In genomic region chr2:215619989-215620388, GRCh38 we compare ENCODE assay signal across 1 cellular context.
A peak's percentile ranks its signal among the peaks of the same experiment; 100 is the strongest.
TF ChIP-seq lines count a peak whose summit lies in the region.

No MANE protein-coding gene starts in this region.

TF ChIP-seq in K562, 482 proteins besides CTCF, POLR2A, EP300 and RAD21 (continued from another document and continues in another):
- TF ChIP-seq ZNF384 (IDR thresholded peaks at IDR 0.05; ENCODE audit: low read depth, low read length), result peak; percentile 82
- TF ChIP-seq RCOR1 (IDR thresholded peaks at IDR 0.05; ENCODE audit: borderline replicate concordance in 1 of 2, low read depth in 2 of 2, low read length in 2 of 2), result peak in 1 of 2 experiments; percentile 31; a peak in 1 of 4 replicates
- TF ChIP-seq ZNF778 (CRISPR knock-in tag; IDR thresholded peaks at IDR 0.05), result no peak
- TF ChIP-seq BACH1 (tag; IDR thresholded peaks at IDR 0.05), result peak; percentile 43; the same call in 1 of the 2 replicates
- TF ChIP-seq CXXC5 (CRISPR knock-in tag; IDR thresholded peaks at IDR 0.05), result peak; percentile 73
- no peak for TF ChIP-seq MYBL2 (IDR thresholded peaks at IDR 0.05; ENCODE audit: low read depth)
- no peak for TF ChIP-seq MYBL2 (CRISPR knock-in tag; IDR thresholded peaks at IDR 0.05; ENCODE audit: borderline replicate concordance)
- no peak for TF ChIP-seq CHD2 (IDR thresholded peaks at IDR 0.05; ENCODE audit: low read depth, low read length)
- TF ChIP-seq CTBP1 (IDR thresholded peaks at IDR 0.05; ENCODE audit: borderline replicate concordance), result peak; percentile 34; the same call in 1 of the 2 replicates
- no peak for TF ChIP-seq HOXB6 (CRISPR knock-in tag; IDR thresholded peaks at IDR 0.05; ENCODE audit: borderline replicate concordance)
- no peak for TF ChIP-seq CCNT2 (IDR thresholded peaks at IDR 0.05; ENCODE audit: borderline replicate concordance, extremely low read depth, insufficient read length, low read depth, low read length)
- TF ChIP-seq CREM (IDR thresholded peaks at IDR 0.05; ENCODE audit: low read depth), result peak; percentile 20; the same call in 1 of the 2 replicates
- TF ChIP-seq NFATC3 (IDR thresholded peaks at IDR 0.05), result no peak
- TF ChIP-seq ZNF3 (CRISPR knock-in tag; IDR thresholded peaks at IDR 0.05), result no peak
- TF ChIP-seq MED1 (CRISPR knock-in tag; IDR thresholded peaks at IDR 0.05; ENCODE audit: borderline replicate concordance), result no peak
- no peak for TF ChIP-seq ZNF444 (CRISPR knock-in tag; IDR thresholded peaks at IDR 0.05)
- TF ChIP-seq CBX3 (IDR thresholded peaks at IDR 0.05; ENCODE audit: borderline replicate concordance in 1 of 2, low read length in 2 of 2), result peak in 1 of 2 experiments; percentile 66; a peak in 1 of 3 replicates
- peak; percentile 27; the same call in 1 of the 2 replicates for TF ChIP-seq ZNF589 (CRISPR knock-in tag; IDR thresholded peaks at IDR 0.05; ENCODE audit: low read depth)
- TF ChIP-seq ZNF174 (CRISPR knock-in tag; IDR thresholded peaks at IDR 0.05), result no peak
- peak in 1 of 3 experiments; percentile 35 for TF ChIP-seq YY1 (IDR thresholded peaks at IDR 0.05; ENCODE audit: borderline replicate concordance in 1 of 3, control insufficient read depth in 1 of 3, extremely low read depth in 1 of 3, insufficient read depth in 3 of 3, insufficient read length in 1 of 3, insufficient replicate concordance in 2 of 3, low read depth in 1 of 3, low read length in 2 of 3)
- 0 out of 2 replicates have a peak, but pooled peaks have one; percentile 34 for TF ChIP-seq ZNF431 (CRISPR knock-in tag; IDR thresholded peaks at IDR 0.05)
- 0 out of 2 replicates have a peak, but pooled peaks have one; percentile 41 for TF ChIP-seq GATAD2A (IDR thresholded peaks at IDR 0.05)
- TF ChIP-seq TAF1 (IDR thresholded peaks at IDR 0.05; ENCODE audit: control insufficient read depth, extremely low read depth, insufficient read depth, low read length, severe bottlenecking), result peak; percentile 38
- no peak for TF ChIP-seq ZNF561 (CRISPR knock-in tag; conservative IDR thresholded peaks at IDR 0.05)
- no peak for TF ChIP-seq GTF3C2 (IDR thresholded peaks at IDR 0.05; ENCODE audit: borderline replicate concordance, extremely low read depth, insufficient read length)
- peak; percentile 47 for TF ChIP-seq DACH1 (IDR thresholded peaks at IDR 0.05; ENCODE audit: partially characterized antibody)
- TF ChIP-seq XRCC3 (IDR thresholded peaks at IDR 0.05), result no peak
- TF ChIP-seq DMBX1 (CRISPR knock-in tag; IDR thresholded peaks at IDR 0.05; ENCODE audit: borderline replicate concordance), result no peak
- no peak for TF ChIP-seq LEF1 (IDR thresholded peaks at IDR 0.05)
- no peak for TF ChIP-seq POLR3G (IDR thresholded peaks at IDR 0.05; ENCODE audit: extremely low read depth, insufficient read length, insufficient replicate concordance)
- TF ChIP-seq MECOM (CRISPR knock-in tag; IDR thresholded peaks at IDR 0.05), result no peak
- no peak for TF ChIP-seq CREB3L1 (IDR thresholded peaks at IDR 0.05; ENCODE audit: borderline replicate concordance, low read depth)
- no peak for TF ChIP-seq NFXL1 (CRISPR knock-in tag; IDR thresholded peaks at IDR 0.05)
- no peak for TF ChIP-seq SNIP1 (IDR thresholded peaks at IDR 0.05; ENCODE audit: low read depth)
- peak; percentile 30 to 58; a peak in 3 of 4 replicates for TF ChIP-seq TRIM24 (IDR thresholded peaks at IDR 0.05)
- no peak for TF ChIP-seq SIN3A (IDR thresholded peaks at IDR 0.05; ENCODE audit: borderline replicate concordance in 2 of 2, control insufficient read depth in 1 of 2, low read depth in 2 of 2, low read length in 2 of 2)
- TF ChIP-seq TFAP4 (CRISPR knock-in tag; IDR thresholded peaks at IDR 0.05; ENCODE audit: borderline replicate concordance), result peak; percentile 47; the same call in 1 of the 2 replicates
- TF ChIP-seq ATF1 (CRISPR knock-in tag; IDR thresholded peaks at IDR 0.05), result no peak
- TF ChIP-seq ATF1 (tag; IDR thresholded peaks at IDR 0.05), result peak; percentile 35; the same call in 1 of the 2 replicates
- TF ChIP-seq ARNT (IDR thresholded peaks at IDR 0.05), result no peak
- peak; percentile 34 to 48; a peak in 3 of 4 replicates for TF ChIP-seq NRF1 (conservative IDR thresholded peaks at IDR 0.05 in 1 of 2, IDR thresholded peaks at IDR 0.05 in 1 of 2)
- no peak for TF ChIP-seq SPI1 (IDR thresholded peaks at IDR 0.05; ENCODE audit: borderline replicate concordance, low read depth, low read length)
- TF ChIP-seq CAMTA2 (CRISPR knock-in tag; conservative IDR thresholded peaks at IDR 0.05), result no peak
- no peak for TF ChIP-seq HLTF (IDR thresholded peaks at IDR 0.05)
- no peak for TF ChIP-seq ZBTB11 (CRISPR knock-in tag; IDR thresholded peaks at IDR 0.05)
- no peak for TF ChIP-seq HCFC1 (IDR thresholded peaks at IDR 0.05; ENCODE audit: low read depth, low read length)
- no peak for TF ChIP-seq ZNF165 (CRISPR knock-in tag; IDR thresholded peaks at IDR 0.05; ENCODE audit: borderline replicate concordance)
- TF ChIP-seq SMAD4 (CRISPR knock-in tag; conservative IDR thresholded peaks at IDR 0.05), result no peak
- no peak for TF ChIP-seq ZNF57 (CRISPR knock-in tag; IDR thresholded peaks at IDR 0.05)
- no peak for TF ChIP-seq TBP (optimal IDR thresholded peaks at IDR 0.05; ENCODE audit: low read depth, low read length)
- no peak for TF ChIP-seq ZNF197 (CRISPR knock-in tag; IDR thresholded peaks at IDR 0.05; ENCODE audit: low read depth)
- TF ChIP-seq MLLT1 (IDR thresholded peaks at IDR 0.05), result no peak
- no peak for TF ChIP-seq HNRNPL (IDR thresholded peaks at IDR 0.05; ENCODE audit: low read depth, low read length)
- TF ChIP-seq CEBPB (tag; IDR thresholded peaks at IDR 0.05), result peak; percentile 100
- no peak for TF ChIP-seq HIVEP1 (CRISPR knock-in tag; IDR thresholded peaks at IDR 0.05)
- TF ChIP-seq OTX1 (CRISPR knock-in tag; IDR thresholded peaks at IDR 0.05), result no peak
- TF ChIP-seq PBX2 (CRISPR knock-in tag; IDR thresholded peaks at IDR 0.05; ENCODE audit: low read depth), result no peak
- no peak for TF ChIP-seq PBX2 (tag; conservative IDR thresholded peaks at IDR 0.05; ENCODE audit: low read depth)
- no peak for TF ChIP-seq POLR3A (IDR thresholded peaks at IDR 0.05; ENCODE audit: borderline replicate concordance, extremely low read depth, insufficient read depth, insufficient read length)
- peak in 1 of 2 experiments; percentile 42; a peak in 1 of 4 replicates for TF ChIP-seq FOXK2 (conservative IDR thresholded peaks at IDR 0.05 in 1 of 2, IDR thresholded peaks at IDR 0.05 in 1 of 2; ENCODE audit: low read depth in 2 of 2)
- no peak for TF ChIP-seq RHOXF2B (CRISPR knock-in tag; conservative IDR thresholded peaks at IDR 0.05)
- TF ChIP-seq JUN (IDR thresholded peaks at IDR 0.05; ENCODE audit: borderline replicate concordance, low read depth, low read length), result no peak
- TF ChIP-seq JUN (CRISPR knock-in tag; IDR thresholded peaks at IDR 0.05; ENCODE audit: borderline replicate concordance), result no peak
- TF ChIP-seq EGR1 (conservative IDR thresholded peaks at IDR 0.05), result no peak
- TF ChIP-seq ZNF740 (CRISPR knock-in tag; IDR thresholded peaks at IDR 0.05), result no peak
- no peak for TF ChIP-seq ZNF740 (tag; IDR thresholded peaks at IDR 0.05)
- no peak for TF ChIP-seq ZNF274 (IDR thresholded peaks at IDR 0.05; ENCODE audit: borderline replicate concordance, low read depth, low read length)
